ENCODE assay signal across 21 cellular contexts in genomic region chr21:37536616-37537278, GRCh38.
DNase-seq lines count a peak whose midpoint lies in the region; ATAC-seq and TF ChIP-seq lines count a peak whose summit lies in the region.
"Had no signal": no experiment of that assay in that cellular context is flagged by ENCODE, and none has a peak within 500 bp of the region (broad histone marks: within the 10 kb centered on the region; RNA-seq: fewer than 3 reads in every experiment).

No MANE protein-coding gene starts in this region.

- H3K79me1 ChIP-seq in H9 (ENCODE audit: insufficient read depth, low read depth, low read length, poor library complexity, severe bottlenecking) (no peaks in the 10 kb centered on the region), mesendoderm (ENCODE audit: low read length) (no peaks in the 10 kb centered on the region)

- no peak overlapping the region for H4K8ac ChIP-seq in H9 (replicated peaks; ENCODE audit: insufficient read length, low read depth, low read length)
- H4K8ac ChIP-seq in mesendoderm (ENCODE audit: low read depth, low read length) = no peak overlapping the region

- no peak overlapping the region for H3K14ac ChIP-seq in H9 (ENCODE audit: insufficient read depth, low read length)

- H3K56ac ChIP-seq in H9 (ENCODE audit: insufficient read length, low read depth, low read length) = no peak overlapping the region
- H3K56ac ChIP-seq in mesendoderm (ENCODE audit: low read length) = no peak overlapping the region

- H2BK15ac ChIP-seq in H9 (ENCODE audit: low read depth, low read length) (no peak overlapping the region), mesendoderm (replicated peaks; ENCODE audit: low read depth) (no peak overlapping the region)

- no peaks in the 10 kb centered on the region; the same call in 1 of the 2 replicates for H3K27me3 Mint-ChIP-seq in H9 (ENCODE audit: low read depth)
- H3K27me3 Mint-ChIP-seq in activated T-helper 17 cell treated with anti-CD3 and anti-CD28 coated beads, Interleukin-2, amount 50 U/mL, for 72 hours = peaks cover 29% of the 10 kb centered on the region

- no CpG with 5 or more reads among the region's 8 CpGs for WGBS in H9 (ENCODE audit: extremely low coverage, insufficient read length, low lambda C conversion rate)
- no CpG with 5 or more reads among the region's 8 CpGs for WGBS in mesendoderm (ENCODE audit: extremely low coverage, insufficient coverage, low lambda C conversion rate)

- H3K23ac ChIP-seq in H9 (ENCODE audit: insufficient read length, low read depth, low read length) (no peak overlapping the region), mesendoderm (ENCODE audit: low read length) (no peak overlapping the region)

- DNase-seq in H9 (no peak), KBM-7 (peak; percentile 96), mesendoderm (peak; percentile 67), colonic mucosa (no peak), medulla oblongata (ENCODE audit: extremely low spot score) (no peak)
- DNase-seq: activated CD4-positive, alpha-beta T cell treated with anti-CD3 and anti-CD28 coated beads for 4 hours; activated effector memory CD4-positive, alpha-beta T cell treated with anti-CD3 and anti-CD28 coated beads, Interleukin-2, amount 50 U/mL, for 16 hours; effector CD4-positive, alpha-beta T cell; esophagus squamous epithelium; lower lobe of right lung; naive B cell; NCI-H1417 treated with DMSO at 0.1 percent for 48 hours; NCI-H2171; NCI-H69; stimulated activated naive B cell treated with anti-CD40 and anti-IgM and Interleukin-4, amounts not matched to agents 10 μg/mL and 1 μg/mL and 100 μg/mL, for 72 hours had no signal

- H2AK5ac ChIP-seq in H9 (ENCODE audit: insufficient read length, low read length) (no peak overlapping the region), mesendoderm (ENCODE audit: low read length) (no peak overlapping the region)

- H3K4me3 Mint-ChIP-seq in H9 = no peak overlapping the region
- H3K4me3 Mint-ChIP-seq in activated T-helper 17 cell treated with anti-CD3 and anti-CD28 coated beads, Interleukin-2, amount 50 U/mL, for 72 hours = no peak overlapping the region
- H3K4me3 Mint-ChIP-seq: naive B cell; stimulated activated naive B cell treated with anti-CD40 and anti-IgM and Interleukin-4, amounts not matched to agents 10 μg/mL and 1 μg/mL and 100 μg/mL, for 72 hours had no signal

- H3K4me2 ChIP-seq in H9 (ENCODE audit: insufficient read depth, insufficient read length, low read length) = no peak overlapping the region
- H3K4me2 ChIP-seq in mesendoderm (ENCODE audit: low read length) = no peak overlapping the region

- peaks cover 6 to 19% (median 16%) of the 10 kb centered on the region in 3 experiments; a peak in 6 of 7 replicates for H3K36me3 Mint-ChIP-seq in H9 (ENCODE audit: insufficient read depth in 1 of 3, low read depth in 3 of 3)
- no peaks in the 10 kb centered on the region for H3K36me3 Mint-ChIP-seq in activated T-helper 17 cell treated with anti-CD3 and anti-CD28 coated beads, Interleukin-2, amount 50 U/mL, for 72 hours (ENCODE audit: low read depth)

- intact Hi-C loops in colonic mucosa (cut with DNase I) = no loop called here

- H3K18ac ChIP-seq in H9 (ENCODE audit: insufficient read length, low read depth, low read length) = no peak overlapping the region
- H3K18ac ChIP-seq in mesendoderm (ENCODE audit: low read length) = no peak overlapping the region

- no peak overlapping the region for H2AFZ ChIP-seq in H9 (ENCODE audit: low read length)

- H2BK5ac ChIP-seq in H9 (ENCODE audit: insufficient read length, low read length) = no peak overlapping the region
- no peak overlapping the region for H2BK5ac ChIP-seq in mesendoderm (ENCODE audit: low read length)

- peaks cover 10 to 24% of the 10 kb centered on the region in 2 experiments for H3K9me3 Mint-ChIP-seq in H9
- H3K9me3 Mint-ChIP-seq in activated T-helper 17 cell treated with anti-CD3 and anti-CD28 coated beads, Interleukin-2, amount 50 U/mL, for 72 hours = peaks cover 9% of the 10 kb centered on the region

- H3K4me3 ChIP-seq in mesendoderm (ENCODE audit: low read length) = no peak overlapping the region
- H3K4me3 ChIP-seq in colonic mucosa = no peak overlapping the region
- H3K4me3 ChIP-seq: adrenal gland, esophagus squamous epithelium, lower lobe of right lung, SK-N-MC had no signal

- no peaks in the 10 kb centered on the region for H3K36me3 ChIP-seq in mesendoderm (ENCODE audit: control insufficient read depth, insufficient read depth, low read length)
- H3K36me3 ChIP-seq in colonic mucosa = no peaks in the 10 kb centered on the region
- H3K36me3 ChIP-seq: adrenal gland, esophagus squamous epithelium, lower lobe of right lung had no signal

- no peak overlapping the region for H4K5ac ChIP-seq in H9 (ENCODE audit: insufficient read length, low read depth, low read length)
- H4K5ac ChIP-seq in mesendoderm (ENCODE audit: low read length) = no peak overlapping the region

- no peaks in the 10 kb centered on the region for H4K20me1 ChIP-seq in H9 (ENCODE audit: control insufficient read depth, insufficient read depth, insufficient read length)

- H3K27ac ChIP-seq in H9 (ENCODE audit: insufficient read length, low read depth, low read length) (no peak overlapping the region), mesendoderm (ENCODE audit: low read depth, low read length) (no peak overlapping the region), colonic mucosa (no peak overlapping the region)
- H3K27ac ChIP-seq: adrenal gland, esophagus squamous epithelium, lower lobe of right lung, SK-N-MC had no signal

- no peak overlapping the region for H2BK20ac ChIP-seq in H9 (ENCODE audit: low read depth, low read length, poor library complexity, severe bottlenecking)

- no peaks in the 10 kb centered on the region for H3K4me1 ChIP-seq in H9 (ENCODE audit: insufficient read depth, low read length)
- H3K4me1 ChIP-seq in mesendoderm (ENCODE audit: control insufficient read depth, low read depth, low read length) = no peaks in the 10 kb centered on the region
- H3K4me1 ChIP-seq in colonic mucosa = no peaks in the 10 kb centered on the region
- H3K4me1 ChIP-seq: adrenal gland had no signal

- no peaks in the 10 kb centered on the region for H3K23me2 ChIP-seq in H9 (ENCODE audit: insufficient read length, low read depth, low read length, poor library complexity, severe bottlenecking)

- no peak overlapping the region for H2BK12ac ChIP-seq in H9 (ENCODE audit: insufficient read length, low read depth, low read length)

- H3K9ac ChIP-seq in H9 (ENCODE audit: extremely low read depth, insufficient read length, low read length) (no peak overlapping the region), mesendoderm (ENCODE audit: low read length) (no peak overlapping the region), colonic mucosa (ENCODE audit: low read depth in 2 of 2, low read length in 2 of 2) (no peak overlapping the region)

- in situ Hi-C loops in KBM-7 (cut with MboI; ENCODE audit: low pct_unique_long_range_greater_than_20kb, low sequenced_read_pairs) = no loop called here

- no peak overlapping the region for H4K91ac ChIP-seq in H9 (ENCODE audit: insufficient read length, low read depth, low read length)

- ATAC-seq in activated T-helper 17 cell treated with anti-CD3 and anti-CD28 coated beads, Interleukin-2, amount 50 U/mL, for 72 hours (replicated peaks) = no peak
- no peak for ATAC-seq in GM18907 (IDR thresholded peaks at IDR 0.05; ENCODE audit: unreplicated experiment)
- ATAC-seq: lower lobe of right lung; Panc1; sciatic nerve; stimulated activated naive B cell treated with anti-CD40 and anti-IgM and Interleukin-4, amounts not matched to agents 10 μg/mL and 1 μg/mL and 100 μg/mL, for 72 hours had no signal

- peak overlapping the region; percentile 19 to 89 (median 80); a peak in 6 of 7 replicates for H3K27ac Mint-ChIP-seq in H9
- peak overlapping the region; percentile 25 for H3K27ac Mint-ChIP-seq in activated T-helper 17 cell treated with anti-CD3 and anti-CD28 coated beads, Interleukin-2, amount 50 U/mL, for 72 hours
- H3K27ac Mint-ChIP-seq: naive B cell; stimulated activated naive B cell treated with anti-CD40 and anti-IgM and Interleukin-4, amounts not matched to agents 10 μg/mL and 1 μg/mL and 100 μg/mL, for 72 hours had no signal

- H3K4me1 Mint-ChIP-seq in H9 = peaks cover 5 to 10% of the 10 kb centered on the region in 2 experiments
- H3K4me1 Mint-ChIP-seq in activated T-helper 17 cell treated with anti-CD3 and anti-CD28 coated beads, Interleukin-2, amount 50 U/mL, for 72 hours = no peaks in the 10 kb centered on the region
- H3K4me1 Mint-ChIP-seq: naive B cell had no signal

- H3K9me3 ChIP-seq in H9 (ENCODE audit: control insufficient read depth, low read depth, low read length) = no peaks in the 10 kb centered on the region
- no peaks in the 10 kb centered on the region for H3K9me3 ChIP-seq in colonic mucosa
- H3K9me3 ChIP-seq: adrenal gland, lower lobe of right lung had no signal

- H3K4ac ChIP-seq in H9 (ENCODE audit: low read depth, low read length) (no peak overlapping the region), mesendoderm (ENCODE audit: low read depth, low read length) (no peak overlapping the region)

- H3T11ph ChIP-seq in H9 (ENCODE audit: low read length) = no peak overlapping the region

- TF ChIP-seq CTCF in H9 (conservative IDR thresholded peaks at IDR 0.05) = no peak
- no peak for TF ChIP-seq CTCF in colonic mucosa (IDR thresholded peaks at IDR 0.05)

- H2BK120ac ChIP-seq in H9 (ENCODE audit: low read depth, low read length, poor library complexity, severe bottlenecking) (no peak overlapping the region), mesendoderm (ENCODE audit: low read depth, low read length) (no peak overlapping the region)

- H3K27me3 ChIP-seq in H9 (ENCODE audit: insufficient read depth, low read length) (no peaks in the 10 kb centered on the region), mesendoderm (ENCODE audit: insufficient read depth, low read length, poor library complexity) (no peaks in the 10 kb centered on the region), colonic mucosa (no peaks in the 10 kb centered on the region)
- H3K27me3 ChIP-seq: adrenal gland had no signal

- H3K79me2 ChIP-seq in H9 (ENCODE audit: insufficient read depth, low read length) (no peaks in the 10 kb centered on the region), mesendoderm (ENCODE audit: control insufficient read depth, insufficient read depth, low read length) (no peaks in the 10 kb centered on the region)

Comparison
In these comparisons a context has a peak if more than half of its experiments do, and no peak if none do; other contexts are left out.
1. DNase-seq: peak in KBM-7 (single experiment) and mesendoderm (single experiment); none in H9 (single experiment), colonic mucosa (single experiment) and medulla oblongata (single experiment).